In genomic region chr2:37570773-37571570, GRCh38 we compare ENCODE assay signal across 9 cellular contexts.
DNase-seq lines count a peak whose midpoint lies in the region; ATAC-seq and TF ChIP-seq lines count a peak whose summit lies in the region.
"Had no signal": no experiment of that assay in that cellular context is flagged by ENCODE, and none has a peak within 500 bp of the region (broad histone marks: within the 10 kb centered on the region; RNA-seq: fewer than 3 reads in every experiment).

No MANE protein-coding gene starts in this region.

- no peaks in the 10 kb centered on the region for H3K9me3 Mint-ChIP-seq in T-helper 1 cell treated with Interleukin-12 subunit alpha and Interleukin-12 subunit beta and Interleukin-4 antibody, amounts not matched to agents 30 μg/mL and 1 μg/mL, for 36 hours
- peaks cover 7% of the 10 kb centered on the region for H3K9me3 Mint-ChIP-seq in nephron progenitor cell

- DNase-seq in activated CD8-positive, alpha-beta memory T cell treated with anti-CD3 and anti-CD28 coated beads, Interleukin-2, amount 50 U/mL, for 48 hours: peak; percentile 75
- DNase-seq in activated CD8-positive, alpha-beta memory T cell treated with anti-CD3 and anti-CD28 coated beads, Interleukin-2, amount 50 U/mL, for 4 hours: no peak
- DNase-seq in kidney tubule cell (ENCODE audit: low spot score): peak; percentile 92
- no peak for DNase-seq in nephron progenitor cell
- no peak for DNase-seq in dorsolateral prefrontal cortex
- no peak for DNase-seq in transverse colon
- DNase-seq: CD4-positive, CD25-positive, alpha-beta regulatory T cell had no signal

- no peak for TF ChIP-seq EP300 in transverse colon (IDR thresholded peaks at IDR 0.05; ENCODE audit: low read depth)

- H3K4me3 ChIP-seq in dorsolateral prefrontal cortex (no peak overlapping the region), transverse colon (no peak overlapping the region)

- peak overlapping the region in 1 of 59 donors; percentile 43 for H3K27ac ChIP-seq in dorsolateral prefrontal cortex
- peak overlapping the region in 2 of 4 donors; percentile 19 to 21 for H3K27ac ChIP-seq in transverse colon

- H3K4me1 Mint-ChIP-seq in T-helper 1 cell treated with Interleukin-12 subunit alpha and Interleukin-12 subunit beta and Interleukin-4 antibody, amounts not matched to agents 30 μg/mL and 1 μg/mL, for 36 hours (ENCODE audit: low read depth): peaks cover 10% of the 10 kb centered on the region
- H3K4me1 Mint-ChIP-seq in nephron progenitor cell: no peaks in the 10 kb centered on the region

- no peaks in the 10 kb centered on the region for H3K9me3 ChIP-seq in transverse colon

- peaks cover 0 to 18% (median 7%) of the 10 kb centered on the region in 4 donors for H3K4me1 ChIP-seq in transverse colon

- 24 to 39% methylated on average over 3 to 6 of the region's 6 CpGs for WGBS in transverse colon (ENCODE audit: low coverage in 1 of 2), 2 donors

- in situ Hi-C loops in transverse colon (cut with MboI; ENCODE audit: low pct_ligation_motif_present in 1 of 4, low pct_unique_long_range_greater_than_20kb in 1 of 4, low sequenced_read_pairs in 3 of 4): no loop called here

- no peaks in the 10 kb centered on the region for H3K36me3 ChIP-seq in transverse colon

- H3K36me3 Mint-ChIP-seq in T-helper 1 cell treated with Interleukin-12 subunit alpha and Interleukin-12 subunit beta and Interleukin-4 antibody, amounts not matched to agents 30 μg/mL and 1 μg/mL, for 36 hours (ENCODE audit: low read depth): peaks cover 3% of the 10 kb centered on the region
- H3K36me3 Mint-ChIP-seq in nephron progenitor cell (ENCODE audit: low read depth): no peaks in the 10 kb centered on the region
- H3K36me3 Mint-ChIP-seq: CD4-positive, CD25-positive, alpha-beta regulatory T cell had no signal

- H3K4me3 Mint-ChIP-seq in T-helper 1 cell treated with Interleukin-12 subunit alpha and Interleukin-12 subunit beta and Interleukin-4 antibody, amounts not matched to agents 30 μg/mL and 1 μg/mL, for 36 hours: no peak overlapping the region
- H3K4me3 Mint-ChIP-seq in nephron progenitor cell: no peak overlapping the region

- H3K27me3 Mint-ChIP-seq in T-helper 1 cell treated with Interleukin-12 subunit alpha and Interleukin-12 subunit beta and Interleukin-4 antibody, amounts not matched to agents 30 μg/mL and 1 μg/mL, for 36 hours (ENCODE audit: low read depth): peaks cover 12% of the 10 kb centered on the region
- no peaks in the 10 kb centered on the region for H3K27me3 Mint-ChIP-seq in nephron progenitor cell (ENCODE audit: low read depth, poor library complexity)

- H3K27me3 ChIP-seq in dorsolateral prefrontal cortex (no peaks in the 10 kb centered on the region), transverse colon (no peaks in the 10 kb centered on the region)

- ATAC-seq in HG02870 (IDR thresholded peaks at IDR 0.05; ENCODE audit: unreplicated experiment): peak; percentile 86

- peak overlapping the region; percentile 21 for H3K27ac Mint-ChIP-seq in T-helper 1 cell treated with Interleukin-12 subunit alpha and Interleukin-12 subunit beta and Interleukin-4 antibody, amounts not matched to agents 30 μg/mL and 1 μg/mL, for 36 hours
- H3K27ac Mint-ChIP-seq in nephron progenitor cell: no peak overlapping the region
- H3K27ac Mint-ChIP-seq: CD4-positive, CD25-positive, alpha-beta regulatory T cell had no signal

- no peak for TF ChIP-seq POLR2A in transverse colon (IDR thresholded peaks at IDR 0.05)

- TF ChIP-seq CTCF in nephron progenitor cell (IDR thresholded peaks at IDR 0.05) (no peak), dorsolateral prefrontal cortex (IDR thresholded peaks at IDR 0.05 in 54 of 56, conservative IDR thresholded peaks at IDR 0.05 in 2 of 56; ENCODE audit: low read depth in 1 of 56, partially characterized antibody in 56 of 56) (no peak), transverse colon (IDR thresholded peaks at IDR 0.05) (no peak)

- intact Hi-C loops in dorsolateral prefrontal cortex (cut with DNase I) (no loop called here), transverse colon (cut with DNase I; ENCODE audit: low total_unique reads) (no loop called here)

Comparison
In these comparisons a context has a peak if more than half of its experiments do, and no peak if none do; other contexts are left out.
1. DNase-seq: peak in activated CD8-positive, alpha-beta memory T cell treated with anti-CD3 and anti-CD28 coated beads, Interleukin-2, amount 50 U/mL, for 48 hours (single experiment) and kidney tubule cell (single experiment); none in activated CD8-positive, alpha-beta memory T cell treated with anti-CD3 and anti-CD28 coated beads, Interleukin-2, amount 50 U/mL, for 4 hours (single experiment), nephron progenitor cell (single experiment), dorsolateral prefrontal cortex (0 of 10) and transverse colon (single experiment).